In the genomic region with DNA sequence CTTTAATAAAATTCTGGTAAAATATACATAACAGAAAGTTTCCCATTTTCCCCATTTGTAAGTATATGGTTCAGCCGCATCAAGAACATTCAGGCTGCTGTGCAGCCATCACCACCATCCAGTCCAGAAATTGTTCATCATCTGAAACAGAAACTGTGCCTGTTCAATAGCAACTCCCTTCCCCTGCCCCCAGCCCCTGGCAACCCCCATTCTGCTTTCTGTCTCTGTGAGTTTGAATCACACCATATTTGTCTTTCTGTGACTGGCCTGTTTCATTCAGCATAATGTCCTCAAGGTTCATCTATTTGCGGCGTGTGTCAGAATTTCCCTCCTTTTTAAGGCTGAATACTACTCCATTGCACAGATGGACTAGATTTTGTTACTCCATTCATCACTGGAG, we compare ENCODE assay signal across 12 cellular contexts. TPM values are rescaled to one million over a fixed set of nuclear protein-coding genes. Genes with fewer than 3 reads are reported as not detected.
DNase-seq lines count a peak whose midpoint lies in the region; ATAC-seq and TF ChIP-seq lines count a peak whose summit lies in the region.
"Had no signal": no experiment of that assay in that cellular context is flagged by ENCODE, and none has a peak within 500 bp of the region (broad histone marks: within the 10 kb centered on the region; RNA-seq: fewer than 3 reads in every experiment).

No MANE protein-coding gene starts in this region.

- H3K27me3 ChIP-seq in gastrocnemius medialis: peaks cover 13 to 28% (median 14%) of the 10 kb centered on the region in 3 donors

- TF ChIP-seq POLR2A in gastrocnemius medialis (IDR thresholded peaks at IDR 0.05): no peak

- TF ChIP-seq CTCF in gastrocnemius medialis (IDR thresholded peaks at IDR 0.05 in 4 of 5, conservative IDR thresholded peaks at IDR 0.05 in 1 of 5): no peak

- ATAC-seq in GM18517 (IDR thresholded peaks at IDR 0.05; ENCODE audit: unreplicated experiment) (peak; percentile 66), GM19463 (IDR thresholded peaks at IDR 0.05; ENCODE audit: unreplicated experiment) (peak; percentile 74), HG02973 (IDR thresholded peaks at IDR 0.05; ENCODE audit: unreplicated experiment) (peak; percentile 63), gastrocnemius medialis (no peak)
- ATAC-seq: left lobe of liver had no signal

- no peak overlapping the region for H3K27ac ChIP-seq in gastrocnemius medialis
- H3K27ac ChIP-seq: breast epithelium had no signal

- no peaks in the 10 kb centered on the region for H3K9me3 ChIP-seq in gastrocnemius medialis
- H3K9me3 ChIP-seq: breast epithelium had no signal

- in situ Hi-C loops in gastrocnemius medialis (cut with MboI; ENCODE audit: low sequenced_read_pairs in 4 of 4): loop anchor here in 1 of 4 donors (25.0 kb wide), 1 partner anchor 110 kb away; no protein-coding TSS in a partner anchor

- no peaks in the 10 kb centered on the region for H3K4me1 ChIP-seq in gastrocnemius medialis
- H3K4me1 ChIP-seq: breast epithelium had no signal

- intact Hi-C loops in gastrocnemius medialis (cut with DNase I; ENCODE audit: low total_unique reads): no loop called here

- no peaks in the 10 kb centered on the region for H3K36me3 ChIP-seq in gastrocnemius medialis
- H3K36me3 ChIP-seq: breast epithelium had no signal

- H3K4me3 ChIP-seq in gastrocnemius medialis: no peak overlapping the region
- H3K4me3 ChIP-seq: breast epithelium had no signal

- peak; percentile 60 to 63 for DNase-seq in activated T-cell treated with anti-CD3 and anti-CD28 coated beads, Interleukin-2, amount 50 U/mL, for 48 hours
- DNase-seq in gastrocnemius medialis (no peak), RKO (ENCODE audit: low spot score) (no peak), inferior parietal cortex (ENCODE audit: extremely low spot score) (no peak), NCI-H345 treated with DMSO at 0.1 percent for 48 hours (lab: John Stamatoyannopoulos, UW; ENCODE audit: unreplicated experiment) (no peak)
- DNase-seq: posterior cingulate gyrus, SIG-M5 had no signal

RNA-seq across cellular contexts. Expression of gene VSTM2L, which starts 19.1 kb away (rescaled TPM):
- 1 to 10 TPM in 3 of 4 donors, not detected in 1; 1.6 to 2.6 (median 2.4) TPM for total RNA-seq in gastrocnemius medialis

Comparison
In these comparisons a context has a peak if more than half of its experiments do, and no peak if none do; other contexts are left out.
1. ATAC-seq: peak in GM18517 (single experiment), GM19463 (single experiment) and HG02973 (single experiment); none in gastrocnemius medialis (0 of 2).
2. DNase-seq: peak in activated T-cell treated with anti-CD3 and anti-CD28 coated beads, Interleukin-2, amount 50 U/mL, for 48 hours (2 of 2); none in gastrocnemius medialis (0 of 2), RKO (single experiment), inferior parietal cortex (single experiment) and NCI-H345 treated with DMSO at 0.1 percent for 48 hours (single experiment).